Comparison of ENCODE assay signal across 9 cellular contexts in the genomic region with DNA sequence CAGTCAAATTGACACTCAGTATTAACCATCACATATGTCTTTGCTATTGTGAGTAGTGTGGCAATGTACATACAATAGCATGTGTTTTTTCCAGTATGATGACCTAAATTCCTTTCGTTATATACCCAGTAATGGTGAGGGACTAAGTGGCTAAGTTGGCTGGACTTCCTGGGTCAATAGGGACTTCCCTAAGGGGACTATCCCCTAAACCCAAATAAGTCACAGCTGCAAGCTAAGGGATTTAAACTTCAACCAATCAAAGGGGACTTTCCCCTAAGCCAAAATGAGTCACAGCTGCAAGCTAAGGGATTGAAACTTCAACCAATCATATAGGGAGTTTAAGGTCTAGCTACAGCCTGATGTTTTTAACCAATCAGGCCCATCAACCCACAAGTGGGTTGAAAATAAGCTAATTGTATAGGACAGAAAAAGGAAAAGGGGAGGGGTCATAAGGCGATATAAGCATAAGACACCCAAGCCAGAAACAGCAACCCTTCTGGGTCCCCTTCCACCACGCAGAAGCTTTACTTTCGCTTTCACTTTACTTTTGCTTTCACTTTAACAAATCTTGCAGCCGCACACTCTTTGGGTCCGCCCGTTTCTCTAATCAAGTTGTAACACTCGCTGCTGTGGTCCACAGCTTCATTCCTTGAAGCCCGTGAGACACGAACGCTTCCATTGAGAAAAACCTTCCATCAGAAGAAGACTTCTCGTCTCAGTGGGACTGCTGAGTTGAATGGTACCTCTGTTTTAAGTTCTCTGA.
DNase-seq lines count a peak whose midpoint lies in the region; ATAC-seq, FAIRE-seq and TF ChIP-seq lines count a peak whose summit lies in the region.
"Had no signal": no experiment of that assay in that cellular context is flagged by ENCODE, and none has a peak within 500 bp of the region (broad histone marks: within the 10 kb centered on the region; RNA-seq: fewer than 3 reads in every experiment).

No MANE protein-coding gene starts in this region.

- no TSS peak for BruUV-seq in endothelial cell of umbilical vein (replicated peaks; lab: Mats Ljungman, UMichigan)

- H3K79me2 ChIP-seq in endothelial cell of umbilical vein (ENCODE audit: control insufficient read depth, insufficient read depth, low read length), result no peaks in the 10 kb centered on the region

- TF ChIP-seq CTCF in endothelial cell of umbilical vein (IDR thresholded peaks at IDR 0.05; ENCODE audit: extremely low read depth in 1 of 2, insufficient read depth in 1 of 2, low read depth in 1 of 2, low read length in 2 of 2), result no peak

- CTCF ChIA-PET in endothelial cell of umbilical vein (lab: Charles Lee), result no interaction called here

- H3K9me3 ChIP-seq in endothelial cell of umbilical vein (replicated peaks; ENCODE audit: control insufficient read depth, insufficient read depth, low read length), result no peaks in the 10 kb centered on the region

- intact Hi-C loops in endothelial cell of umbilical vein (cut with micrococcal nuclease), result no loop called here

- H3K4me1 ChIP-seq in endothelial cell of umbilical vein (ENCODE audit: control insufficient read depth, extremely low read depth, insufficient read depth, low read length), result no peaks in the 10 kb centered on the region

- peak overlapping the region; percentile 5 to 55 (median 26) for H3K4me3 ChIP-seq in endothelial cell of umbilical vein (replicated peaks in 1 of 3; ENCODE audit: insufficient read depth in 1 of 3, low read depth in 1 of 3, low read length in 3 of 3)

- no peaks in the 10 kb centered on the region for H3K9me1 ChIP-seq in endothelial cell of umbilical vein (replicated peaks; ENCODE audit: control insufficient read depth, extremely low read depth, insufficient read depth, low read length)

- peak overlapping the region; percentile 63 for H2AFZ ChIP-seq in endothelial cell of umbilical vein (ENCODE audit: low read depth, low read length)

- no peak overlapping the region for H3K9ac ChIP-seq in endothelial cell of umbilical vein (replicated peaks; ENCODE audit: extremely low read depth, insufficient read depth, low read length)

- DNase-seq in NCI-H510A treated with DMSO at 0.1 percent for 48 hours (lab: John Stamatoyannopoulos, UW), result peak; percentile 26
- no peak for DNase-seq in NCI-H510A (lab: John Stamatoyannopoulos, UW)
- peak; percentile 64 for DNase-seq in NCI-H2227 treated with DMSO at 0.1 percent for 48 hours (lab: John Stamatoyannopoulos, UW)
- DNase-seq in activated CD4-positive, alpha-beta T cell treated with anti-CD3 and anti-CD28 coated beads, Interleukin-2, amount 50 U/mL, for 24 hours (ENCODE audit: low read depth in 1 of 2, low spot score in 1 of 2), result peak; percentile 24 to 46
- peak; percentile 29 for DNase-seq in endothelial cell of umbilical vein (ENCODE audit: low read depth, low spot score)
- peak; percentile 4 for DNase-seq in renal cortical epithelial cell (ENCODE audit: low read depth)
- no peak for DNase-seq in NCI-H446 treated with DMSO at 0.1 percent for 48 hours (lab: John Stamatoyannopoulos, UW)

- TF ChIP-seq POLR2A in endothelial cell of umbilical vein (IDR thresholded peaks at IDR 0.05; ENCODE audit: low read depth, low read length), result no peak

- POLR2A ChIA-PET in endothelial cell of umbilical vein (lab: Charles Lee), result no interaction called here

- no peak overlapping the region for H3K27ac ChIP-seq in endothelial cell of umbilical vein (ENCODE audit: insufficient read depth, low read depth, low read length)
- H3K27ac ChIP-seq: C4-2B had no signal

- peak; percentile 88 for ATAC-seq in HG02885 (IDR thresholded peaks at IDR 0.05; ENCODE audit: poor library complexity, unreplicated experiment)

- no peak for FAIRE-seq in endothelial cell of umbilical vein (lab: Jason Lieb, UNC)

- no peak overlapping the region for H3K4me2 ChIP-seq in endothelial cell of umbilical vein (ENCODE audit: insufficient read depth, low read length)

- dilution Hi-C loops in endothelial cell of umbilical vein (cut with MboI; ENCODE audit: extremely low pct_ligation_motif_present, low sequenced_read_pairs), result no loop called here

- no peaks in the 10 kb centered on the region for H3K36me3 ChIP-seq in endothelial cell of umbilical vein (ENCODE audit: control insufficient read depth in 2 of 2, extremely low read depth in 1 of 2, insufficient read depth in 2 of 2, low read length in 2 of 2)

- H4K20me1 ChIP-seq in endothelial cell of umbilical vein (replicated peaks; ENCODE audit: control insufficient read depth, extremely low read depth, insufficient read depth, low read length), result no peaks in the 10 kb centered on the region

- H3K27me3 ChIP-seq in endothelial cell of umbilical vein (ENCODE audit: control insufficient read depth in 2 of 2, insufficient read depth in 2 of 2, low read length in 2 of 2), result no peaks in the 10 kb centered on the region

TF ChIP-seq in endothelial cell of umbilical vein, 7 proteins besides CTCF, POLR2A, EP300 and RAD21:
- no peak for TF ChIP-seq FOS (IDR thresholded peaks at IDR 0.05; ENCODE audit: borderline replicate concordance, insufficient read depth, low read length)
- TF ChIP-seq MYC (IDR thresholded peaks at IDR 0.05; ENCODE audit: low read depth, low read length), result no peak
- no peak for TF ChIP-seq POLR2AphosphoS5 (IDR thresholded peaks at IDR 0.05; ENCODE audit: insufficient read depth, low read depth, low read length)
TF ChIP-seq in endothelial cell of umbilical vein: peak in this region for 0.

Comparison
In these comparisons a context has a peak if more than half of its experiments do, and no peak if none do; other contexts are left out.
1. DNase-seq: peak in NCI-H510A treated with DMSO at 0.1 percent for 48 hours (single experiment), NCI-H2227 treated with DMSO at 0.1 percent for 48 hours (single experiment), activated CD4-positive, alpha-beta T cell treated with anti-CD3 and anti-CD28 coated beads, Interleukin-2, amount 50 U/mL, for 24 hours (2 of 2), endothelial cell of umbilical vein (single experiment) and renal cortical epithelial cell (single experiment); none in NCI-H510A (single experiment) and NCI-H446 treated with DMSO at 0.1 percent for 48 hours (single experiment).